21 cellular contexts compared by ENCODE assay signal in the genomic region with DNA sequence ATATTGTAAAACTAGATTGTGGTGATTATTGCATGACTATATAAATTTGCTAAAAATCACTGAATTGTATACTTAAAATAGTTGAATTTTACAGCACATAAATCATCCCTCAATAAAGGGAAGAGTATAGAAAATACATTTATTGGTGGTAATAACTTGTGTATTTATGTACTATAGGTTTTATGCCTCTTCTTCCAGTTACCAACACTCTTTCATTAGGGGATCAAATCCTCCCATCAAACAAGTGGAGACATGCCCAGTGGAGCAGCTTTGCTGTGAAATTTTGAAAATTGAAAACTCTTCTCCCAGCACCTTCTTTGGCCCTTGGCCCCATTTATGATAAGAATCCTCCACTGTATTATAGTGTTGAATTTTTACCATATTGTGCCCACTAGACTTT. TPM values are rescaled to one million over a fixed set of nuclear protein-coding genes. Genes with fewer than 3 reads are reported as not detected.
DNase-seq lines count a peak whose midpoint lies in the region; ATAC-seq, FAIRE-seq and TF ChIP-seq lines count a peak whose summit lies in the region.
"Had no signal": no experiment of that assay in that cellular context is flagged by ENCODE, and none has a peak within 500 bp of the region (broad histone marks: within the 10 kb centered on the region; RNA-seq: fewer than 3 reads in every experiment).

No MANE protein-coding gene starts in this region.

- H3K9me3 ChIP-seq in breast epithelium (no peaks in the 10 kb centered on the region), smooth muscle cell (replicated peaks; ENCODE audit: low read depth) (no peaks in the 10 kb centered on the region), BE2C (no peaks in the 10 kb centered on the region), left ventricle myocardium inferior (replicated peaks) (no peaks in the 10 kb centered on the region)
- H3K9me3 ChIP-seq: Caco-2 had no signal

- H3K36me3 ChIP-seq in breast epithelium (no peaks in the 10 kb centered on the region), bronchial epithelial cell (ENCODE audit: control insufficient read depth, insufficient read depth, low read length) (no peaks in the 10 kb centered on the region), smooth muscle cell (ENCODE audit: low read depth) (no peaks in the 10 kb centered on the region), BE2C (no peaks in the 10 kb centered on the region), left ventricle myocardium inferior (no peaks in the 10 kb centered on the region)

- no peaks in the 10 kb centered on the region for H3K27me3 ChIP-seq in breast epithelium
- H3K27me3 ChIP-seq in bronchial epithelial cell (ENCODE audit: control insufficient read depth, insufficient read depth, low read length) = no peaks in the 10 kb centered on the region
- H3K27me3 ChIP-seq in smooth muscle cell (ENCODE audit: low read depth) = no peaks in the 10 kb centered on the region
- no peaks in the 10 kb centered on the region for H3K27me3 ChIP-seq in BE2C
- peaks cover 15% of the 10 kb centered on the region for H3K27me3 ChIP-seq in left ventricle myocardium inferior (ENCODE audit: low read depth)

- no TSS peak for BruUV-seq in MCF 10A (replicated peaks; lab: Mats Ljungman, UMichigan)

- DNase-seq in MCF 10A (ENCODE audit: unreplicated experiment) (peak; percentile 17), breast epithelium (ENCODE audit: low spot score in 2 of 2) (no peak), NCI-H69 (lab: John Stamatoyannopoulos, UW) (peak; percentile 16), bronchial epithelial cell (ENCODE audit: low read depth) (peak; percentile 42), smooth muscle cell (lab: John Stamatoyannopoulos, UW; ENCODE audit: unreplicated experiment) (no peak), BE2C (no peak), left ventricle myocardium inferior (no peak)
- DNase-seq: ACHN; Caco-2; CD4-positive, alpha-beta T cell; H7; IMR-90 had no signal

- H3K4me3 Mint-ChIP-seq in MCF 10A (ENCODE audit: unreplicated experiment) = no peak overlapping the region
- H3K4me3 Mint-ChIP-seq: CD4-positive, alpha-beta T cell; GM23338 had no signal

- no peaks in the 10 kb centered on the region for H3K4me1 ChIP-seq in breast epithelium
- no peaks in the 10 kb centered on the region for H3K4me1 ChIP-seq in smooth muscle cell (ENCODE audit: low read depth)
- no peaks in the 10 kb centered on the region for H3K4me1 ChIP-seq in BE2C
- no peaks in the 10 kb centered on the region for H3K4me1 ChIP-seq in left ventricle myocardium inferior
- H3K4me1 ChIP-seq: Caco-2 had no signal

- intact Hi-C loops in MCF 10A (cut with micrococcal nuclease) (no loop called here), breast epithelium (cut with DNase I; ENCODE audit: low total_unique reads) (no loop called here), left ventricle myocardium inferior (cut with micrococcal nuclease) (no loop called here)

- no peak for TF ChIP-seq POLR2A in breast epithelium (IDR thresholded peaks at IDR 0.05)

- no peak for ATAC-seq in GM19023 (IDR thresholded peaks at IDR 0.05; ENCODE audit: unreplicated experiment)
- ATAC-seq: GM23338, K562 had no signal

- CTCF ChIA-PET in MCF 10A (lab: Yijun Ruan, JAX) = no interaction called here

- peaks cover 8% of the 10 kb centered on the region for H3K36me3 Mint-ChIP-seq in MCF 10A (ENCODE audit: insufficient read depth, unreplicated experiment)

- no peak overlapping the region for H3K9ac ChIP-seq in smooth muscle cell (ENCODE audit: low read depth)

- POLR2A ChIA-PET in MCF 10A (lab: Yijun Ruan, JAX) = interaction anchor here (0.6 to 2.0 kb wide), 5 partner anchors 15 to 266 kb away, joined by 3 to 4 read pairs (median 3); partner anchors contain the start of genes CAGE1 and RIOK1

- TF ChIP-seq CTCF in MCF 10A (IDR thresholded peaks at IDR 0.05; ENCODE audit: unreplicated experiment) = no peak
- TF ChIP-seq CTCF in breast epithelium (IDR thresholded peaks at IDR 0.05) = no peak
- TF ChIP-seq CTCF in bronchial epithelial cell (IDR thresholded peaks at IDR 0.05; ENCODE audit: insufficient read depth, low read length, severe bottlenecking) = no peak
- TF ChIP-seq CTCF in smooth muscle cell (IDR thresholded peaks at IDR 0.05; ENCODE audit: borderline replicate concordance, insufficient read depth, poor library complexity, severe bottlenecking) = no peak
- no peak for TF ChIP-seq CTCF in BE2C (IDR thresholded peaks at IDR 0.05; ENCODE audit: low read depth, low read length)
- TF ChIP-seq CTCF in left ventricle myocardium inferior (IDR thresholded peaks at IDR 0.05; ENCODE audit: borderline replicate concordance) = no peak

- H2AFZ ChIP-seq in smooth muscle cell (ENCODE audit: low read depth) = peak overlapping the region; percentile 0
- H2AFZ ChIP-seq: GM23338 had no signal

- no peak for FAIRE-seq in bronchial epithelial cell (lab: Jason Lieb, UNC)
- FAIRE-seq: A204.1, D721Med, G401.6, GM12891, K562 had no signal

- peaks cover 8% of the 10 kb centered on the region for H3K9me3 Mint-ChIP-seq in MCF 10A (ENCODE audit: unreplicated experiment)
- H3K9me3 Mint-ChIP-seq: CD4-positive, alpha-beta T cell; GM23338 had no signal

- H3K79me2 ChIP-seq in smooth muscle cell (ENCODE audit: low read depth) = no peaks in the 10 kb centered on the region

- H3K27ac ChIP-seq in breast epithelium = no peak overlapping the region
- H3K27ac ChIP-seq in smooth muscle cell (ENCODE audit: low read depth) = no peak overlapping the region
- H3K27ac ChIP-seq in left ventricle myocardium inferior (replicated peaks) = no peak overlapping the region
- H3K27ac ChIP-seq: C4-2B, HL-60 had no signal

- H3K4me3 ChIP-seq in breast epithelium (no peak overlapping the region), bronchial epithelial cell (ENCODE audit: low read depth, low read length) (no peak overlapping the region), smooth muscle cell (no peak overlapping the region), BE2C (ENCODE audit: low read depth, low read length) (no peak overlapping the region), left ventricle myocardium inferior (no peak overlapping the region)
- H3K4me3 ChIP-seq: GM23338, K562 had no signal

- H3K27me3 Mint-ChIP-seq in MCF 10A (ENCODE audit: insufficient read depth, unreplicated experiment) = no peaks in the 10 kb centered on the region

- no peaks in the 10 kb centered on the region for H4K20me1 ChIP-seq in smooth muscle cell (ENCODE audit: low read depth)

- H3F3A ChIP-seq in smooth muscle cell (ENCODE audit: low read depth) = no peaks in the 10 kb centered on the region

- H3K4me1 Mint-ChIP-seq in MCF 10A (ENCODE audit: insufficient read depth, unreplicated experiment) = peaks cover 6% of the 10 kb centered on the region
- H3K4me1 Mint-ChIP-seq: GM23338 had no signal

- H3K4me2 ChIP-seq in smooth muscle cell = no peak overlapping the region
- H3K4me2 ChIP-seq: GM23338 had no signal

- H3K27ac Mint-ChIP-seq in MCF 10A (ENCODE audit: low read depth, unreplicated experiment) = peak overlapping the region; percentile 70
- H3K27ac Mint-ChIP-seq: CD4-positive, alpha-beta T cell; GM23338 had no signal

RNA-seq across cellular contexts. Expression of gene SSR1, which starts 10.1 kb away (rescaled TPM):
- total RNA-seq in MCF 10A (2022) = 318 and 396 TPM in 2 replicates
- 10 to 100 TPM; 52.2 to 53.6 (median 53.4) TPM for total RNA-seq in breast epithelium
- 36.9 and 54.3 TPM in 2 replicates for total RNA-seq in bronchial epithelial cell
- 304 and 369 TPM in 2 replicates for total RNA-seq in smooth muscle cell
- polyA plus RNA-seq in smooth muscle cell = 264 and 306 TPM in 2 replicates
- 96.8 TPM for polyA plus RNA-seq in BE2C (2012; ENCODE audit: insufficient read depth, insufficient read length, low read depth)
- total RNA-seq in left ventricle myocardium inferior = 53.4 TPM

Comparison
In these comparisons a context has a peak if more than half of its experiments do, and no peak if none do; other contexts are left out.
1. DNase-seq: peak in MCF 10A (single experiment), NCI-H69 (single experiment) and bronchial epithelial cell (single experiment); none in breast epithelium (0 of 2), smooth muscle cell (single experiment), BE2C (single experiment) and left ventricle myocardium inferior (single experiment).